ENCODE assay signal across 13 cellular contexts in the genomic region with DNA sequence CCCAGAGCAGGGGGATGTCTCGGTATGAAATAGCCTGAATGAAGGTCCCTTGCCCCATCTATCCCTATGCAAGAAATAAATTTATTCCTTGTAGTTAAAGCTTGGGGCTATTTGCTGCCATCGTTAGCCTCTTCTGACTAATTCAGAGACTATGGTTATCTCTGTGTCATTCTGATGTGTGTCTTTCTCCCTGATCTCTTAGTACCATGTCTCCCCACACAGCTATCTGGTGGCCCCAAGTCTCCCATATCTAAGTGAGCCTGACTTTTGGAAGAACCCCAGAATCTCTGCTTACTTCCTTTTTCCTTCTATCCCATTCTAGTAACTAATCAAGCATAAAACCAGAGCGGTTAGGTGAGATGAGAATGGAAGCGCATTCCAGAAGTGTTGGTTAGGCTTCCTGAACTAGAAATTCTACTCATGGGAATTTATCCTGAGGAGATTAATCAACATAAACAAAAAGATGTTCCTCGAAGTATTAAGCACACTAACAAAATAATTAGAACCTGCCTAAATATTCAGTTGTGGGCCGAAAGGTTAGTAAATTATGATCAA.
DNase-seq lines count a peak whose midpoint lies in the region; ATAC-seq, FAIRE-seq and TF ChIP-seq lines count a peak whose summit lies in the region.
"Had no signal": no experiment of that assay in that cellular context is flagged by ENCODE, and none has a peak within 500 bp of the region (broad histone marks: within the 10 kb centered on the region; RNA-seq: fewer than 3 reads in every experiment).

No MANE protein-coding gene starts in this region.

- H4K20me1 ChIP-seq in K562 (replicated peaks; ENCODE audit: control insufficient read depth, insufficient read depth, low read length) = no peaks in the 10 kb centered on the region

- H3K27me3 ChIP-seq in ACC112 (ENCODE audit: insufficient read depth, low read length) (no peaks in the 10 kb centered on the region), K562 (ENCODE audit: control insufficient read depth in 2 of 2, insufficient read depth in 2 of 2, low read length in 2 of 2) (peaks cover 15 to 20% of the 10 kb centered on the region in 2 experiments)
- H3K27me3 ChIP-seq: transverse colon had no signal

- no peak overlapping the region for H3K4me2 ChIP-seq in K562 (ENCODE audit: insufficient read depth, low read length)

- TF ChIP-seq CTCF in K562 (IDR thresholded peaks at IDR 0.05 in 2 of 3, conservative IDR thresholded peaks at IDR 0.05 in 1 of 3; ENCODE audit: insufficient read depth in 2 of 3, low read depth in 1 of 3, low read length in 3 of 3) = no peak

- POLR2A ChIA-PET in K562 (lab: Yijun Ruan, JAX) = no interaction called here

- TF ChIP-seq POLR2A in K562 (conservative IDR thresholded peaks at IDR 0.05) = no peak

- no peak for TF ChIP-seq RAD21 in K562 (CRISPR knock-in tag; conservative IDR thresholded peaks at IDR 0.05 in 1 of 2, IDR thresholded peaks at IDR 0.05 in 1 of 2)

- no TSS peak for BruUV-seq in K562 (replicated peaks; lab: Mats Ljungman, UMichigan)

- no peaks in the 10 kb centered on the region for H3K9me3 ChIP-seq in K562 (replicated peaks; ENCODE audit: control insufficient read depth, insufficient read depth, low read depth, low read length)
- H3K9me3 ChIP-seq: transverse colon had no signal

- in situ Hi-C loops in K562 (cut with MboI) = loop anchor here (10.0 kb wide), 1 partner anchor 139 kb away; no protein-coding TSS in a partner anchor

- ATAC-seq in GM18519 (IDR thresholded peaks at IDR 0.05; ENCODE audit: low FRiP score, unreplicated experiment) (peak; percentile 39), HG02885 (IDR thresholded peaks at IDR 0.05; ENCODE audit: poor library complexity, unreplicated experiment) (peak; percentile 28), K562 (no peak), HG03095 (IDR thresholded peaks at IDR 0.05; ENCODE audit: unreplicated experiment) (no peak)

- CTCF ChIA-PET in K562 (lab: Yijun Ruan, JAX; ENCODE audit: low intra/inter-chr PET ratio) = interaction anchor here (1.4 kb wide), 1 partner anchor 22 kb away, joined by 4 read pairs; no protein-coding TSS in a partner anchor

- FAIRE-seq in K562 (lab: Jason Lieb, UNC) (peak; percentile 23), GM19239 (lab: Jason Lieb, UNC) (no peak)

- H3K27ac ChIP-seq in ACC112 (ENCODE audit: low read depth, low read length) (no peak overlapping the region), K562 (ENCODE audit: extremely low read depth, low read depth, low read length) (no peak overlapping the region)

- intact Hi-C loops in K562 (cut with micrococcal nuclease) = no loop called here

- H3K79me2 ChIP-seq in ACC112 (ENCODE audit: control insufficient read depth, insufficient read depth, low read length, unreplicated experiment) = no peaks in the 10 kb centered on the region
- no peaks in the 10 kb centered on the region for H3K79me2 ChIP-seq in K562 (ENCODE audit: control insufficient read depth, insufficient read depth, low read length)

- DNase-seq in K562 (ENCODE audit: extremely low read depth in 1 of 4, low spot score in 3 of 4) (no peak), GM19239 (ENCODE audit: insufficient read length, low spot score) (no peak), DMS79 (lab: John Stamatoyannopoulos, UW) (no peak), SHP77 (lab: John Stamatoyannopoulos, UW) (no peak)
- DNase-seq: activated CD8-positive, alpha-beta memory T cell treated with anti-CD3 and anti-CD28 coated beads, Interleukin-2, amount 50 U/mL, for 4 hours; DMS53; kidney glomerular epithelial cell; MM.1S; transverse colon had no signal

- H3K36me3 ChIP-seq in ACC112 (ENCODE audit: insufficient read depth, low read length) = no peaks in the 10 kb centered on the region
- no peaks in the 10 kb centered on the region for H3K36me3 ChIP-seq in K562 (ENCODE audit: control insufficient read depth, insufficient read depth, low read length)
- H3K36me3 ChIP-seq: transverse colon had no signal

- H3K9me1 ChIP-seq in K562 (ENCODE audit: control insufficient read depth, insufficient read depth, low read length) = no peaks in the 10 kb centered on the region

- no peak overlapping the region for H3K9ac ChIP-seq in K562 (ENCODE audit: insufficient read depth in 1 of 2, low read depth in 2 of 2, low read length in 2 of 2)

- no peak overlapping the region for H3K4me3 ChIP-seq in ACC112 (ENCODE audit: low read depth, low read length)
- no peak overlapping the region for H3K4me3 ChIP-seq in K562
- H3K4me3 ChIP-seq: transverse colon had no signal

- peak overlapping the region; percentile 44 for H2AFZ ChIP-seq in ACC112 (ENCODE audit: low read length, unreplicated experiment)
- H2AFZ ChIP-seq in K562 (ENCODE audit: low read depth, low read length) = no peak overlapping the region

- TF ChIP-seq EP300 in K562 (IDR thresholded peaks at IDR 0.05; ENCODE audit: low read length) = no peak

- H3K4me1 ChIP-seq in ACC112 (ENCODE audit: control insufficient read depth, insufficient read depth, low read length, unreplicated experiment) (peaks cover 28% of the 10 kb centered on the region), K562 (replicated peaks in 1 of 2; ENCODE audit: control insufficient read depth in 2 of 2, insufficient read depth in 2 of 2, low read length in 2 of 2) (peaks cover 5 to 7% of the 10 kb centered on the region in 2 experiments; a peak in 2 of 5 replicates)

- WGBS in K562 (ENCODE audit: insufficient coverage, low coverage, missing lambda C conversion rate) = under 1% methylated on average over 5 of the region's 6 CpGs

TF ChIP-seq in K562, 482 proteins besides CTCF, POLR2A, EP300 and RAD21 (continues in another document):
- no peak for TF ChIP-seq RB1 (IDR thresholded peaks at IDR 0.05; ENCODE audit: low read depth)
- TF ChIP-seq, protein P1, sequence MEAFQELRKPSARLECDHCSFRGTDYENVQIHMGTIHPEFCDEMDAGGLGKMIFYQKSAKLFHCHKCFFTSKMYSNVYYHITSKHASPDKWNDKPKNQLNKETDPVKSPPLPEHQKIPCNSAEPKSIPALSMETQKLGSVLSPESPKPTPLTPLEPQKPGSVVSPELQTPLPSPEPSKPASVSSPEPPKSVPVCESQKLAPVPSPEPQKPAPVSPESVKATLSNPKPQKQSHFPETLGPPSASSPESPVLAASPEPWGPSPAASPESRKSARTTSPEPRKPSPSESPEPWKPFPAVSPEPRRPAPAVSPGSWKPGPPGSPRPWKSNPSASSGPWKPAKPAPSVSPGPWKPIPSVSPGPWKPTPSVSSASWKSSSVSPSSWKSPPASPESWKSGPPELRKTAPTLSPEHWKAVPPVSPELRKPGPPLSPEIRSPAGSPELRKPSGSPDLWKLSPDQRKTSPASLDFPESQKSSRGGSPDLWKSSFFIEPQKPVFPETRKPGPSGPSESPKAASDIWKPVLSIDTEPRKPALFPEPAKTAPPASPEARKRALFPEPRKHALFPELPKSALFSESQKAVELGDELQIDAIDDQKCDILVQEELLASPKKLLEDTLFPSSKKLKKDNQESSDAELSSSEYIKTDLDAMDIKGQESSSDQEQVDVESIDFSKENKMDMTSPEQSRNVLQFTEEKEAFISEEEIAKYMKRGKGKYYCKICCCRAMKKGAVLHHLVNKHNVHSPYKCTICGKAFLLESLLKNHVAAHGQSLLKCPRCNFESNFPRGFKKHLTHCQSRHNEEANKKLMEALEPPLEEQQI (IDR thresholded peaks at IDR 0.05) = no peak
- TF ChIP-seq ZNF707 (CRISPR knock-in tag; conservative IDR thresholded peaks at IDR 0.05) = no peak
- TF ChIP-seq, protein P2, sequence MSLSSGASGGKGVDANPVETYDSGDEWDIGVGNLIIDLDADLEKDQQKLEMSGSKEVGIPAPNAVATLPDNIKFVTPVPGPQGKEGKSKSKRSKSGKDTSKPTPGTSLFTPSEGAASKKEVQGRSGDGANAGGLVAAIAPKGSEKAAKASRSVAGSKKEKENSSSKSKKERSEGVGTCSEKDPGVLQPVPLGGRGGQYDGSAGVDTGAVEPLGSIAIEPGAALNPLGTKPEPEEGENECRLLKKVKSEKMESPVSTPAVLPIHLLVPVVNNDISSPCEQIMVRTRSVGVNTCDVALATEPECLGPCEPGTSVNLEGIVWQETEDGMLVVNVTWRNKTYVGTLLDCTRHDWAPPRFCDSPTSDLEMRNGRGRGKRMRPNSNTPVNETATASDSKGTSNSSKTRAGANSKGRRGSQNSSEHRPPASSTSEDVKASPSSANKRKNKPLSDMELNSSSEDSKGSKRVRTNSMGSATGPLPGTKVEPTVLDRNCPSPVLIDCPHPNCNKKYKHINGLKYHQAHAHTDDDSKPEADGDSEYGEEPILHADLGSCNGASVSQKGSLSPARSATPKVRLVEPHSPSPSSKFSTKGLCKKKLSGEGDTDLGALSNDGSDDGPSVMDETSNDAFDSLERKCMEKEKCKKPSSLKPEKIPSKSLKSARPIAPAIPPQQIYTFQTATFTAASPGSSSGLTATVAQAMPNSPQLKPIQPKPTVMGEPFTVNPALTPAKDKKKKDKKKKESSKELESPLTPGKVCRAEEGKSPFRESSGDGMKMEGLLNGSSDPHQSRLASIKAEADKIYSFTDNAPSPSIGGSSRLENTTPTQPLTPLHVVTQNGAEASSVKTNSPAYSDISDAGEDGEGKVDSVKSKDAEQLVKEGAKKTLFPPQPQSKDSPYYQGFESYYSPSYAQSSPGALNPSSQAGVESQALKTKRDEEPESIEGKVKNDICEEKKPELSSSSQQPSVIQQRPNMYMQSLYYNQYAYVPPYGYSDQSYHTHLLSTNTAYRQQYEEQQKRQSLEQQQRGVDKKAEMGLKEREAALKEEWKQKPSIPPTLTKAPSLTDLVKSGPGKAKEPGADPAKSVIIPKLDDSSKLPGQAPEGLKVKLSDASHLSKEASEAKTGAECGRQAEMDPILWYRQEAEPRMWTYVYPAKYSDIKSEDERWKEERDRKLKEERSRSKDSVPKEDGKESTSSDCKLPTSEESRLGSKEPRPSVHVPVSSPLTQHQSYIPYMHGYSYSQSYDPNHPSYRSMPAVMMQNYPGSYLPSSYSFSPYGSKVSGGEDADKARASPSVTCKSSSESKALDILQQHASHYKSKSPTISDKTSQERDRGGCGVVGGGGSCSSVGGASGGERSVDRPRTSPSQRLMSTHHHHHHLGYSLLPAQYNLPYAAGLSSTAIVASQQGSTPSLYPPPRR (CRISPR knock-in tag; IDR thresholded peaks at IDR 0.05; ENCODE audit: borderline replicate concordance) = no peak
- TF ChIP-seq CBFA2T2 (conservative IDR thresholded peaks at IDR 0.05) = peak; percentile 55
- peak; percentile 63 for TF ChIP-seq TCF3 (CRISPR knock-in tag; IDR thresholded peaks at IDR 0.05)
- no peak for TF ChIP-seq ZBTB8A (IDR thresholded peaks at IDR 0.05; ENCODE audit: partially characterized antibody)
- TF ChIP-seq KLF16 (IDR thresholded peaks at IDR 0.05) = 0 out of 2 replicates have a peak, but pooled peaks have one; percentile 35
- 0 out of 2 replicates have a peak, but pooled peaks have one; percentile 11 for TF ChIP-seq MTA2 (IDR thresholded peaks at IDR 0.05; ENCODE audit: low read depth)
- no peak for TF ChIP-seq TSC22D4 (tag; IDR thresholded peaks at IDR 0.05)
- no peak for TF ChIP-seq WHSC1 (IDR thresholded peaks at IDR 0.05; ENCODE audit: low read length)
- TF ChIP-seq TAL1 (IDR thresholded peaks at IDR 0.05) = peak; percentile 30; the same call in 1 of the 2 replicates

Comparison
In these comparisons a context has a peak if more than half of its experiments do, and no peak if none do; other contexts are left out.
1. ATAC-seq: peak in GM18519 (single experiment) and HG02885 (single experiment); none in K562 (single experiment) and HG03095 (single experiment).